ENCODE assay signal across 1 cellular context in the genomic region with DNA sequence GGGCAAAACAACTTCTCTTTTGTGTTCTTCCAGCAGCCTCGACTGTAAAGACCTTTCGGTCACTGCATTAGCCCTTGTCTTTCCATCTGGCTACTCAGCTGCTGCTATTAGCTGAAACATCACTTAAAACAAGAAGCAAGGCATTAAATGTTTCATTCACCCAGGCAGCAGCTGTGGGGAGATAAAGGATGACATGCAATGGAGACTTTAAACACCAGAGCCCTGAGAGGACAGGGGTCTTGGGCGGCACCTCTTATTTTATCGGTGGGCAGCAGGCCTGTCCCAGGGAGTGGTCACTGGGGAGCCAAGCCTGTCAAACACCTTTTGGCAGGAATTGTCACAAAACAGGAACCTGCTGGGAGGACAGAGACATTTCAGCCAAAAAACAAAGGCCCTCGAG.
TF ChIP-seq lines count a peak whose summit lies in the region.

No MANE protein-coding gene starts in this region.

TF ChIP-seq in K562, 482 proteins besides CTCF, POLR2A, EP300 and RAD21:
- TF ChIP-seq ZNF830 (CRISPR knock-in tag; IDR thresholded peaks at IDR 0.05) (no peak), MLLT1 (IDR thresholded peaks at IDR 0.05) (no peak), ZNF12 (CRISPR knock-in tag; IDR thresholded peaks at IDR 0.05) (no peak), TCF3 (CRISPR knock-in tag; IDR thresholded peaks at IDR 0.05) (peak; percentile 75), PTBP1 (IDR thresholded peaks at IDR 0.05; ENCODE audit: low read depth, low read length) (no peak), HBP1 (CRISPR knock-in tag; IDR thresholded peaks at IDR 0.05) (no peak), PCBP2 (IDR thresholded peaks at IDR 0.05; ENCODE audit: low read depth, low read length, poor library complexity, severe bottlenecking) (no peak), GATA2 (CRISPR knock-in tag; IDR thresholded peaks at IDR 0.05) (0 out of 2 replicates have a peak, but pooled peaks have one; percentile 24), FOXM1 (IDR thresholded peaks at IDR 0.05; ENCODE audit: low read depth) (no peak), FOXM1 (CRISPR knock-in tag; IDR thresholded peaks at IDR 0.05; ENCODE audit: low read depth) (no peak), CBFA2T3 (IDR thresholded peaks at IDR 0.05) (peak; percentile 55), BDP1 (IDR thresholded peaks at IDR 0.05; ENCODE audit: insufficient read depth, insufficient read length) (no peak), CBFA2T2 (conservative IDR thresholded peaks at IDR 0.05) (0 out of 2 replicates have a peak, but pooled peaks have one; percentile 25), ZKSCAN3 (CRISPR knock-in tag; IDR thresholded peaks at IDR 0.05) (no peak), NCOR1 (IDR thresholded peaks at IDR 0.05) (peak; percentile 17; the same call in 1 of the 2 replicates)
- TF ChIP-seq, protein P1, sequence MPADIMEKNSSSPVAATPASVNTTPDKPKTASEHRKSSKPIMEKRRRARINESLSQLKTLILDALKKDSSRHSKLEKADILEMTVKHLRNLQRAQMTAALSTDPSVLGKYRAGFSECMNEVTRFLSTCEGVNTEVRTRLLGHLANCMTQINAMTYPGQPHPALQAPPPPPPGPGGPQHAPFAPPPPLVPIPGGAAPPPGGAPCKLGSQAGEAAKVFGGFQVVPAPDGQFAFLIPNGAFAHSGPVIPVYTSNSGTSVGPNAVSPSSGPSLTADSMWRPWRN (IDR thresholded peaks at IDR 0.05; ENCODE audit: low read depth): no peak
